ENCODE assay signal across 17 cellular contexts in genomic region chr5:531101-531748, GRCh38. TPM values are rescaled to one million over a fixed set of nuclear protein-coding genes. Genes with fewer than 3 reads are reported as not detected.
A peak's percentile ranks its signal among the peaks of the same experiment; 100 is the strongest.
DNase-seq lines count a peak whose midpoint lies in the region; ATAC-seq, FAIRE-seq and TF ChIP-seq lines count a peak whose summit lies in the region.
"Had no signal": no experiment of that assay in that cellular context is flagged by ENCODE, and none has a peak within 500 bp of the region (broad histone marks: within the 10 kb centered on the region; RNA-seq: fewer than 3 reads in every experiment).

No MANE protein-coding gene starts in this region.

- no peak overlapping the region for H3K56ac ChIP-seq in H1 (replicated peaks; ENCODE audit: insufficient read length, low read depth, low read length)

- POLR2A ChIA-PET in H1 (lab: Charles Lee; ENCODE audit: partially characterized antibody), result no interaction called here

- no peak overlapping the region for H2BK12ac ChIP-seq in H1 (ENCODE audit: low read depth, low read length)

- DNase-seq in NCI-H1417 (lab: John Stamatoyannopoulos, UW) (peak in 2 of 3 experiments; percentile 56 to 83), NCI-H1417 treated with DMSO at 0.1 percent for 48 hours (lab: John Stamatoyannopoulos, UW) (no peak), NB4 (ENCODE audit: low read depth) (peak; percentile 70), H1 (ENCODE audit: low read depth in 1 of 2, low spot score in 2 of 2) (no peak), retina (peak; percentile 65), NOMO-1 (lab: John Stamatoyannopoulos, UW; ENCODE audit: unreplicated experiment in 2 of 2) (no peak), GM19238 (ENCODE audit: insufficient read length, low spot score) (no peak)
- DNase-seq: 8988T; amygdala; GM23248; naive thymus-derived CD4-positive, alpha-beta T cell; NCI-H2029; NCI-H748 treated with DMSO at 0.1 percent for 48 hours had no signal

- FAIRE-seq in H1 (lab: Jason Lieb, UNC), result no peak

- H3K4me2 ChIP-seq in H1 (ENCODE audit: insufficient read depth in 1 of 2, low read depth in 2 of 2, low read length in 2 of 2), result no peak overlapping the region

- peak overlapping the region; percentile 57; the same call in 1 of the 2 replicates for H4K8ac ChIP-seq in H1 (ENCODE audit: extremely low read depth, insufficient read depth, low read length)

- peaks cover 20 to 47% (median 42%) of the 10 kb centered on the region in 4 experiments for H3K27me3 ChIP-seq in H1 (replicated peaks in 1 of 4; ENCODE audit: control insufficient read depth in 3 of 4, extremely low read depth in 1 of 4, insufficient read depth in 3 of 4, low read length in 3 of 4)

- H2BK20ac ChIP-seq in H1 (ENCODE audit: low read length), result no peak overlapping the region

- no peaks in the 10 kb centered on the region for H3K36me3 ChIP-seq in H1 (ENCODE audit: control insufficient read depth in 2 of 4, insufficient read depth in 4 of 4, low read length in 3 of 4)
- H3K36me3 ChIP-seq: prostate gland had no signal

- H3K18ac ChIP-seq in H1 (ENCODE audit: extremely low read depth, low read length), result no peak overlapping the region

- no peak overlapping the region for H2AFZ ChIP-seq in H1 (ENCODE audit: low read length)
- H2AFZ ChIP-seq: GM23248 had no signal

- H2BK120ac ChIP-seq in H1 (replicated peaks; ENCODE audit: low read depth, low read length), result no peak overlapping the region

- 86% methylated on average over 21 of the region's 25 CpGs; no CpG with 5 or more reads in 1 of the 2 experiments for WGBS in H1 (ENCODE audit: extremely low coverage in 1 of 2, insufficient coverage in 1 of 2, insufficient read length in 1 of 2, insufficient replicate concordance in 2 of 2, low coverage in 1 of 2, low lambda C conversion rate in 2 of 2, missing lambda C conversion rate in 1 of 2), 2 experiments

- H3K14ac ChIP-seq in H1 (ENCODE audit: insufficient read length), result no peak overlapping the region

- no peak overlapping the region for H3K27ac ChIP-seq in H1 (ENCODE audit: low read depth, low read length)
- H3K27ac ChIP-seq: GM23248, prostate gland, RWPE1 had no signal

- no peaks in the 10 kb centered on the region for H3K79me1 ChIP-seq in H1 (ENCODE audit: low read depth, low read length)

- H2BK15ac ChIP-seq in H1 (ENCODE audit: low read length), result no peak overlapping the region

- no peak overlapping the region for H3K4ac ChIP-seq in H1 (replicated peaks; ENCODE audit: insufficient read length, low read depth, low read length)

- no peak for TF ChIP-seq EP300 in H1 (IDR thresholded peaks at IDR 0.05; ENCODE audit: borderline replicate concordance in 1 of 2, low read depth in 2 of 2, low read length in 2 of 2)

- no peak for TF ChIP-seq RAD21 in H1 (IDR thresholded peaks at IDR 0.05 in 1 of 2, conservative IDR thresholded peaks at IDR 0.05 in 1 of 2; ENCODE audit: low read depth in 2 of 2, low read length in 2 of 2)

- no peaks in the 10 kb centered on the region for H3K79me2 ChIP-seq in H1 (ENCODE audit: control insufficient read depth in 1 of 2, insufficient read depth in 2 of 2, low read length in 2 of 2)

- no peak overlapping the region for H4K91ac ChIP-seq in H1 (replicated peaks; ENCODE audit: insufficient read length, low read length)

- H4K20me1 ChIP-seq in H1 (replicated peaks in 1 of 2; ENCODE audit: control insufficient read depth in 1 of 2, insufficient read depth in 2 of 2, low read length in 2 of 2), result peaks cover 0 to 3% of the 10 kb centered on the region in 2 experiments

- H2AK5ac ChIP-seq in H1 (ENCODE audit: low read depth, low read length), result no peak overlapping the region

- H3K9me3 ChIP-seq in H1 (ENCODE audit: insufficient read depth in 2 of 2, low read depth in 1 of 2, low read length in 1 of 2), result no peaks in the 10 kb centered on the region
- H3K9me3 ChIP-seq: prostate gland had no signal

- ATAC-seq in GM18867 (IDR thresholded peaks at IDR 0.05; ENCODE audit: unreplicated experiment), result no peak
- ATAC-seq: activated T-helper 17 cell treated with anti-CD3 and anti-CD28 coated beads, Interleukin-2, amount 50 U/mL, for 72 hours; naive thymus-derived CD4-positive, alpha-beta T cell had no signal

- H3K4me1 ChIP-seq in H1 (replicated peaks in 1 of 4; ENCODE audit: control insufficient read depth in 3 of 4, insufficient read depth in 4 of 4, low read length in 3 of 4), result peaks cover 0 to 5% (median 0%) of the 10 kb centered on the region in 4 experiments; a peak in 5 of 7 replicates
- H3K4me1 ChIP-seq: prostate gland had no signal

- H3K9ac ChIP-seq in H1 (replicated peaks in 1 of 4; ENCODE audit: extremely low read depth in 1 of 4, low read depth in 3 of 4, low read length in 3 of 4), result no peak overlapping the region
- H3K9ac ChIP-seq: GM23248 had no signal

- H3K4me3 ChIP-seq in NB4 (ENCODE audit: low read depth, low read length) (no peak overlapping the region), H1 (ENCODE audit: extremely low read depth in 1 of 4, insufficient read depth in 2 of 4, low read depth in 3 of 4, low read length in 4 of 4) (no peak overlapping the region)
- H3K4me3 ChIP-seq: GM23248, prostate gland had no signal

- H2BK5ac ChIP-seq in H1 (ENCODE audit: low read depth, low read length), result no peak overlapping the region

- H4K5ac ChIP-seq in H1 (ENCODE audit: insufficient read length, low read depth, low read length), result no peak overlapping the region

- TF ChIP-seq CTCF in NB4 (IDR thresholded peaks at IDR 0.05; ENCODE audit: low read depth, low read length) (no peak), H1 (IDR thresholded peaks at IDR 0.05; ENCODE audit: control extremely low read depth in 1 of 3, insufficient read depth in 1 of 3, low read depth in 1 of 3, low read length in 3 of 3) (no peak)

- no peak overlapping the region for H3K23ac ChIP-seq in H1 (ENCODE audit: insufficient read length)

- CTCF ChIA-PET in H1 (lab: Charles Lee; ENCODE audit: partially characterized antibody), result interaction anchor here (1.1 to 1.2 kb wide), 2 partner anchors 71 to 181 kb away, joined by 3 read pairs; no protein-coding TSS in a partner anchor

- no peaks in the 10 kb centered on the region for H3K23me2 ChIP-seq in H1 (ENCODE audit: low read depth, low read length)

- TF ChIP-seq POLR2A in NB4 (IDR thresholded peaks at IDR 0.05; ENCODE audit: extremely low read depth, insufficient read length) (no peak), H1 (IDR thresholded peaks at IDR 0.05; ENCODE audit: control extremely low read depth in 1 of 2, low read depth in 2 of 2, low read length in 2 of 2) (no peak)

TF ChIP-seq in H1, 55 proteins besides CTCF, POLR2A, EP300 and RAD21:
- no peak for TF ChIP-seq RNF2 (IDR thresholded peaks at IDR 0.05; ENCODE audit: borderline replicate concordance, low read depth, low read length, missing control alignments, poor library complexity, severe bottlenecking)
- no peak for TF ChIP-seq SIX5 (IDR thresholded peaks at IDR 0.05; ENCODE audit: low read depth, low read length)
- no peak for TF ChIP-seq HDAC6 (IDR thresholded peaks at IDR 0.05; ENCODE audit: low read depth, low read length)
- TF ChIP-seq MAFK (IDR thresholded peaks at IDR 0.05; ENCODE audit: low read depth, low read length), result no peak

RNA-seq across cellular contexts. Expression of gene SLC9A3, which starts 7.0 kb away (rescaled TPM):
- total RNA-seq in H1 (2021; fragmentation: NEBNext Ultra II Directional; extraction: Animal tissue kit (Norgen Biotek cat#: 25700)), result 0.95 and 1.1 TPM in 2 replicates
- polyA plus RNA-seq in H1 (2011; rRNA removed), result 1.0 and 1.3 TPM in 2 replicates
- 1.4 TPM for polyA plus RNA-seq in H1 (2011; cell fraction: cytosol; rRNA removed)
- polyA plus RNA-seq in H1 (2011; cell fraction: nucleus; rRNA removed), result 1.9 TPM
- polyA plus RNA-seq in H1 (2012, experiment 1 of 2), result 1.1 to 1.3 TPM (median 1.2 TPM) in 4 replicates
- polyA plus RNA-seq in H1 (2012, experiment 2 of 2), result 1.6 TPM
- polyA plus RNA-seq in H1 (2013, experiment 1 of 2), result 1.5 TPM
- polyA plus RNA-seq in H1 (2013, experiment 2 of 2), result 1.2 TPM
- polyA minus RNA-seq in H1 (2011; rRNA and poly(A)+ RNA removed), result 0.46 and 0.47 TPM in 2 replicates
- 0.95 TPM for polyA minus RNA-seq in H1 (2011; cell fraction: cytosol; rRNA and poly(A)+ RNA removed)
- 1.4 TPM for polyA minus RNA-seq in H1 (2011; cell fraction: nucleus; rRNA and poly(A)+ RNA removed)

Comparison
In these comparisons a context has a peak if more than half of its experiments do, and no peak if none do; other contexts are left out.
1. DNase-seq: peak in NCI-H1417 (2 of 3), NB4 (single experiment) and retina (single experiment); none in NCI-H1417 treated with DMSO at 0.1 percent for 48 hours (single experiment), H1 (0 of 2), NOMO-1 (0 of 2) and GM19238 (single experiment).